Comparison of ENCODE assay signal across 15 cellular contexts in genomic region chr14:89225607-89226006, GRCh38.
"Had no signal": no experiment of that assay in that cellular context is flagged by ENCODE, and none has a peak within 500 bp of the region (broad histone marks: within the 10 kb centered on the region; RNA-seq: fewer than 3 reads in every experiment).

No MANE protein-coding gene starts in this region.

- ATAC-seq: foreskin keratinocyte, left lung had no signal

- H3K4me1 ChIP-seq: foreskin keratinocyte had no signal

- H3K27me3 ChIP-seq: foreskin keratinocyte, left lung, ovary, SJCRH30, stomach, thyroid gland, uterus had no signal

- H3K27ac ChIP-seq: foreskin keratinocyte, left lung, ovary, SJCRH30, stomach, thyroid gland had no signal

- DNase-seq: activated CD4-positive, alpha-beta T cell treated with anti-CD3 and anti-CD28 coated beads for 1 hour; activated naive CD4-positive, alpha-beta T cell; activated T-cell treated with anti-CD3 and anti-CD28 coated beads for 4 hours; foreskin keratinocyte; head of caudate nucleus; islet precursor cell; left lung; ovary; SJCRH30; stimulated activated CD4-positive, alpha-beta T cell treated with anti-CD3 and anti-CD28 coated beads, Interleukin-12 subunit alpha, Interleukin-12 subunit beta, amount 100 ng/mL, for 4 hours; stomach; T-helper 9 cell; thyroid gland; uterus had no signal

- H3K4me3 ChIP-seq: left lung, ovary, SJCRH30, stomach, thyroid gland, uterus had no signal

- H3K9me3 ChIP-seq: left lung, ovary, SJCRH30, stomach, thyroid gland, uterus had no signal

- H3K36me3 ChIP-seq: left lung, ovary, SJCRH30, thyroid gland, uterus had no signal

- H3K9me3 Mint-ChIP-seq: neural crest cell had no signal

- H3K4me3 Mint-ChIP-seq: neural crest cell had no signal
